In the genomic region with DNA sequence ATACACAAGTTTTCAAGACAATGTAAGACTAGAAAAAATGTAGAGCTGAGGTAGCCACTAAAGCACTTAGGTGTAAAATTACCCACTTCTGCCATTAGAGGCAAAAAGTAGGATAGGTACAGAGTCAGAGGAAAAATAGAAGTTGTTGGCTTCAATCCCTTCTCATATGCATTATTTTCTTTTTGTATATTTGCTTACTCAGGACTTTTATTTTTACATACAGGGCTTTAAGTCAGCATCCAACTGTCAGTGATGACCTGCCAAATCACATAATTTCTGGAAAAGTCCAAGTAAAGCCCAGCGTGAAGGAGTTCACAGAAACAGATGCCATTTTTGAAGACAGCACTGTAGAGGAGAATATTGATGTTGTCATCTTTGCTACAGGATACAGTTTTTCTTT, we compare ENCODE assay signal across 27 cellular contexts.
"Had no signal": no experiment of that assay in that cellular context is flagged by ENCODE, and none has a peak within 500 bp of the region (broad histone marks: within the 10 kb centered on the region; RNA-seq: fewer than 3 reads in every experiment).

No MANE protein-coding gene starts in this region.

- H3K9me3 ChIP-seq: ovary, psoas muscle, spleen, suprapubic skin, testis, tibial artery, transverse colon, upper lobe of right lung, uterus had no signal

- H3K27ac ChIP-seq: neural progenitor cell, ovary, parathyroid adenoma, psoas muscle, skin epidermis, spleen, suprapubic skin, testis, tibial artery, transverse colon, upper lobe of right lung, uterus had no signal

- DNase-seq: natural killer cell; occipital lobe; ovary; psoas muscle; right cardiac atrium; spleen; stimulated activated CD4-positive, alpha-beta T cell treated with anti-CD3 and anti-CD28 coated beads, Interleukin-12 subunit alpha, Interleukin-12 subunit beta, amount 100 ng/mL, for 4 hours; stimulated activated CD4-positive, alpha-beta T cell treated with anti-CD3 and anti-CD28 coated beads, Interleukin-1b, Interleukin-23, amount 100 ng/mL, for 48 hours; stimulated activated CD4-positive, alpha-beta T cell treated with anti-CD3 and anti-CD28 coated beads, Interleukin-4, amount 100 ng/mL, for 1 hour; stimulated activated CD4-positive, alpha-beta T cell treated with anti-CD3 and anti-CD28 coated beads, Interleukin-4, amount 100 ng/mL, for 4 hours; stimulated activated CD8-positive, alpha-beta memory T cell treated with anti-CD3 and anti-CD28 coated beads, Interleukin-4, amount 100 ng/mL, for 48 hours; stimulated activated naive CD4-positive, alpha-beta T cell; stimulated activated naive CD8-positive, alpha-beta T cell treated with anti-CD3 and anti-CD28 coated beads, Interleukin-15, amount 100 ng/mL, for 72 hours; stimulated activated naive CD8-positive, alpha-beta T cell treated with anti-CD3 and anti-CD28 coated beads, Interleukin-15, Interleukin-2, amounts not matched to agents 100 U/mL and 50 U/mL, for 24 hours; substantia nigra; testis; tibial artery; transverse colon; upper lobe of right lung; uterus had no signal

- H3K4me3 ChIP-seq: neural progenitor cell, ovary, psoas muscle, skin epidermis, smooth muscle cell, spleen, suprapubic skin, testis, tibial artery, transverse colon, upper lobe of right lung, uterus had no signal

- H3K4me1 ChIP-seq: neural progenitor cell, parathyroid adenoma, psoas muscle, spleen, suprapubic skin, testis, tibial artery, transverse colon, upper lobe of right lung, uterus had no signal

- H3K36me3 ChIP-seq: neural progenitor cell, ovary, spleen, suprapubic skin, tibial artery, transverse colon, upper lobe of right lung, uterus had no signal

- H3K4me2 ChIP-seq: neural progenitor cell, smooth muscle cell had no signal

- ATAC-seq: natural killer cell; psoas muscle; right cardiac atrium; sciatic nerve; stimulated activated memory B cell treated with anti-CD40 and anti-IgM and Interleukin-4, amounts not matched to agents 10 μg/mL and 1 μg/mL and 100 μg/mL, for 72 hours; stimulated activated naive CD8-positive, alpha-beta T cell treated with anti-CD3 and anti-CD28 coated beads, Interleukin-15, amount 100 ng/mL, for 72 hours; stimulated activated naive CD8-positive, alpha-beta T cell treated with anti-CD3 and anti-CD28 coated beads, Interleukin-15, Interleukin-2, amounts not matched to agents 100 U/mL and 50 U/mL, for 24 hours; upper lobe of right lung had no signal

- H3K27me3 ChIP-seq: neural progenitor cell, ovary, spleen, suprapubic skin, testis, tibial artery, transverse colon, upper lobe of right lung, uterus had no signal

- H3K9ac ChIP-seq: neural progenitor cell, parathyroid adenoma had no signal

- H2AFZ ChIP-seq: parathyroid adenoma had no signal

- H3K79me2 ChIP-seq: parathyroid adenoma had no signal
